20 cellular contexts compared by ENCODE assay signal in genomic region chr3:142796823-142797222, GRCh38.
"Had no signal": no experiment of that assay in that cellular context is flagged by ENCODE, and none has a peak within 500 bp of the region (broad histone marks: within the 10 kb centered on the region; RNA-seq: fewer than 3 reads in every experiment).

No MANE protein-coding gene starts in this region.

- H3K79me2 ChIP-seq: hepatocyte had no signal

- H3K9me3 Mint-ChIP-seq: endodermal cell; natural killer cell treated with Interleukin-12 subunit alpha and Interleukin-12 subunit beta and Interleukin-15 and Interleukin-18, amount 100 ng/mL, for 72 hours had no signal

- H3K27ac ChIP-seq: coronary artery, hepatocyte, right atrium auricular region, sigmoid colon, skin epidermis had no signal

- DNase-seq: effector CD4-positive, alpha-beta T cell; endodermal cell; foreskin melanocyte; head of caudate nucleus; kidney; left colon; left ventricle myocardium superior; mesenchymal stem cell; midbrain; posterior cingulate gyrus; sigmoid colon; stimulated activated CD4-positive, alpha-beta T cell treated with anti-CD3 and anti-CD28 coated beads, Interleukin-2, amount 100 ng/mL, for 24 hours; stimulated activated naive CD4-positive, alpha-beta T cell treated with Interleukin-2 at 50 U/mL for 16 hours; trophoblast cell had no signal

- H3K4me1 ChIP-seq: right atrium auricular region, sigmoid colon had no signal

- H3K36me3 Mint-ChIP-seq: natural killer cell treated with Interleukin-12 subunit alpha and Interleukin-12 subunit beta and Interleukin-15 and Interleukin-18, amount 100 ng/mL, for 72 hours had no signal

- H3K4me3 Mint-ChIP-seq: endodermal cell; natural killer cell treated with Interleukin-12 subunit alpha and Interleukin-12 subunit beta and Interleukin-15 and Interleukin-18, amount 100 ng/mL, for 72 hours had no signal

- H3K4me3 ChIP-seq: coronary artery, hepatocyte, lung, right atrium auricular region, sigmoid colon, skin epidermis had no signal

- H3K27me3 ChIP-seq: hepatocyte, right atrium auricular region, sigmoid colon had no signal

- H3K4me2 ChIP-seq: hepatocyte had no signal

- H3K27ac Mint-ChIP-seq: natural killer cell treated with Interleukin-12 subunit alpha and Interleukin-12 subunit beta and Interleukin-15 and Interleukin-18, amount 100 ng/mL, for 72 hours had no signal

- H3K36me3 ChIP-seq: right atrium auricular region had no signal

- H2AFZ ChIP-seq: hepatocyte had no signal

- H3K9me3 ChIP-seq: right atrium auricular region, sigmoid colon had no signal
